7 cellular contexts compared by ENCODE assay signal in the genomic region with DNA sequence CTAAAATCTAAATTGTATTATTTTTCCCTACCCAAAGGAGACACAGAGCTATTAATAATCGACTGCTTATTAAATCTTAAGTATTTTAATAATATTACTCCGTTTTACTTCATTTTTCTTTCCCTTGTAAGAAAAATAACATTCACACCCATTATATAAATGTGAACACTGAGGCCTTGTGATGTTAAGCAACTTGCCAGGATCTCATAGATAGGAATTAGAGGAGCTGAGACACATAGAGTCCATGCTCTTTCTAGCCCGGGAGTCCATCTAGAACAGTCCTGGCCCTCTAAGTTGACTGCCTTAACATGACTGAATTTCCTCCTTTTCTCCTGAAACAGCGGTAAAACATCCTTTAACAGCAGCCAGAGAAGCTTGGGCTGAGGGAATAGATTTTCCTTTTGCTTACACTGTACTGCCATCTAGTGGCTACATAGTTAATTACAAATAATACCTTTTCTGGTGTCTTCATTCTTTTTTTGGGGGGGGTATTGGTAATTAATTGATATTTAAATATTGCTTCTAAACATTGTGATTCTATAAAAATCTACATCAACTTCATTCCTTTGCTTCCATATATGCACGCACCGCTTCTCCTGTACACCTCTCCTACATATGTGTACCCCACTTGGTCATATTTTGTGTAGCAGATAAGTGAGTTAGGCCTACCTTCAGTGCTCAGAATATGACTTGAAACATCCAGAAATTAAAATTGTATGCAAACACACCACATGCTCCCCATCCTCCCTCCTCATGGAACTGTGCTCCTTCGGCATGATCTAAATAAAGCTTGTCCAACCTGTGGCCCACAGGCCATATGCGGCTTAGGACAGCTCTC.
DNase-seq lines count a peak whose midpoint lies in the region; ATAC-seq and TF ChIP-seq lines count a peak whose summit lies in the region.

No MANE protein-coding gene starts in this region.

- no peak overlapping the region for H3K27ac ChIP-seq in sigmoid colon

- ATAC-seq in HG02840 (IDR thresholded peaks at IDR 0.05; ENCODE audit: low FRiP score, unreplicated experiment): no peak

- no peak for TF ChIP-seq EP300 in sigmoid colon (IDR thresholded peaks at IDR 0.05)

- TF ChIP-seq CTCF in GM06990 (IDR thresholded peaks at IDR 0.05; ENCODE audit: insufficient read depth, low read length, poor library complexity, severe bottlenecking): peak; percentile 48
- peak; percentile 30 for TF ChIP-seq CTCF in NB4 (IDR thresholded peaks at IDR 0.05; ENCODE audit: low read depth, low read length)
- peak in 3 of 4 experiments; percentile 40 to 57 (median 45) for TF ChIP-seq CTCF in sigmoid colon (IDR thresholded peaks at IDR 0.05)

- H3K4me1 ChIP-seq in HAP-1: no peaks in the 10 kb centered on the region
- H3K4me1 ChIP-seq in sigmoid colon: no peaks in the 10 kb centered on the region

- no peak for TF ChIP-seq POLR2A in NB4 (IDR thresholded peaks at IDR 0.05; ENCODE audit: extremely low read depth, insufficient read length)
- no peak for TF ChIP-seq POLR2A in sigmoid colon (IDR thresholded peaks at IDR 0.05)

- H3K36me3 ChIP-seq in GM06990 (ENCODE audit: control insufficient read depth, insufficient read depth, low read length) (no peaks in the 10 kb centered on the region), HAP-1 (replicated peaks) (no peaks in the 10 kb centered on the region), sigmoid colon (no peaks in the 10 kb centered on the region)

- H3K9me3 ChIP-seq in HAP-1: no peaks in the 10 kb centered on the region
- H3K9me3 ChIP-seq in sigmoid colon: no peaks in the 10 kb centered on the region

- intact Hi-C loops in sigmoid colon (cut with DNase I): loop anchor here (5.0 kb wide), 1 partner anchor 1416 kb away; no protein-coding TSS in a partner anchor

- no peaks in the 10 kb centered on the region; the same call in 1 of the 2 replicates for H3K27me3 ChIP-seq in GM06990 (replicated peaks; ENCODE audit: control insufficient read depth, insufficient read depth, low read length)
- no peaks in the 10 kb centered on the region for H3K27me3 ChIP-seq in HAP-1 (ENCODE audit: low read depth)
- H3K27me3 ChIP-seq in sigmoid colon: no peaks in the 10 kb centered on the region

- in situ Hi-C loops in HAP-1 (cut with MboI; ENCODE audit: low sequenced_read_pairs): loop anchor here (5.0 to 25.0 kb wide), 4 partner anchors 376 to 1426 kb away; no protein-coding TSS in a partner anchor

- H3K4me3 ChIP-seq in GM06990 (replicated peaks; ENCODE audit: low read depth, low read length): no peak overlapping the region
- no peak overlapping the region for H3K4me3 ChIP-seq in HAP-1
- no peak overlapping the region for H3K4me3 ChIP-seq in NB4 (ENCODE audit: low read depth, low read length)
- no peak overlapping the region for H3K4me3 ChIP-seq in sigmoid colon

- 39 to 46% methylated on average over 8 of the region's 8 CpGs for WGBS in sigmoid colon, 2 donors

- no peak for DNase-seq in GM06990 (ENCODE audit: extremely low read depth, insufficient read length)
- peak; percentile 20 to 77 for DNase-seq in HAP-1 (ENCODE audit: low spot score in 2 of 2)
- peak; percentile 71 for DNase-seq in NB4 (ENCODE audit: low read depth)
- peak; percentile 2 for DNase-seq in T1000 (lab: John Stamatoyannopoulos, UW)
- DNase-seq in germinal center (ENCODE audit: low spot score): peak; percentile 26
- DNase-seq in sigmoid colon: no peak

Comparison
In these comparisons a context has a peak if more than half of its experiments do, and no peak if none do; other contexts are left out.
1. DNase-seq: peak in HAP-1 (2 of 2), NB4 (single experiment), T1000 (single experiment) and germinal center (single experiment); none in GM06990 (single experiment) and sigmoid colon (single experiment).
2. Peak in every context shown above with its lines, with median percentiles within 50 percentile points of each other: CTCF ChIP-seq.